9 cellular contexts compared by ENCODE assay signal in the genomic region with DNA sequence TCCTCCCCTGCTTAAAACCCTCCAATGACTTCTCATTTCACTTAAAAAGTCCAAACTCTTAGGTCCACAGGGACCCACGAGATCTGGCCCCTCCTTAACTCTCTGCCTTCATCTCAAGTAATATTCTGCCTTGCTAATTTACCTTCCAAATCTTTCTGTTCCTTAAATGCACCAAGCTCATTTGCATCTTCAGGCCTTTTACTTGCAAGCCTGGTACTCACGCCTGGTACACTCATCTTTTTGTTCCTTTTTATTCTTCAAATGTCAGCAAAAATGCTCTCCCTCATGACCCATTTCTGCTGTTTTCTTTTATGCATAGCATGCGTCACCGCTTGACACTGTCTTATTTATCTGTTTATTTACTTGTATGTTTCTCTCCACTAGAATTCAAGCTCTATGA. TPM values are rescaled to one million over a fixed set of nuclear protein-coding genes. Genes with fewer than 3 reads are reported as not detected.
DNase-seq lines count a peak whose midpoint lies in the region; ATAC-seq, FAIRE-seq and TF ChIP-seq lines count a peak whose summit lies in the region.
"Had no signal": no experiment of that assay in that cellular context is flagged by ENCODE, and none has a peak within 500 bp of the region (broad histone marks: within the 10 kb centered on the region; RNA-seq: fewer than 3 reads in every experiment).

No MANE protein-coding gene starts in this region.

- peak; percentile 93 for FAIRE-seq in GM12892 (lab: Jason Lieb, UNC)

- peaks cover 58% of the 10 kb centered on the region for H3K36me3 Mint-ChIP-seq in activated CD8-positive, alpha-beta T cell treated with anti-CD3 and anti-CD28 coated beads, Interleukin-2, amount 10 ng/mL, durations not matched to agents 7 days and 5 days (ENCODE audit: low read depth)
- H3K36me3 Mint-ChIP-seq in naive thymus-derived CD8-positive, alpha-beta T cell, result peaks cover 9 to 18% (median 16%) of the 10 kb centered on the region in 3 donors
- H3K36me3 Mint-ChIP-seq in WTC11 (peaks cover 6% of the 10 kb centered on the region), chondrocyte (ENCODE audit: low read depth) (peaks cover 2% of the 10 kb centered on the region)

- peak overlapping the region; percentile 73 for H3K27ac Mint-ChIP-seq in activated CD8-positive, alpha-beta T cell treated with anti-CD3 and anti-CD28 coated beads, Interleukin-2, amount 10 ng/mL, durations not matched to agents 7 days and 5 days
- peak overlapping the region; percentile 92 to 100 (median 98) for H3K27ac Mint-ChIP-seq in naive thymus-derived CD8-positive, alpha-beta T cell
- H3K27ac Mint-ChIP-seq in WTC11, result no peak overlapping the region
- no peak overlapping the region for H3K27ac Mint-ChIP-seq in chondrocyte (ENCODE audit: unreplicated experiment)

- peaks cover 65% of the 10 kb centered on the region for H3K4me1 Mint-ChIP-seq in activated CD8-positive, alpha-beta T cell treated with anti-CD3 and anti-CD28 coated beads, Interleukin-2, amount 10 ng/mL, durations not matched to agents 7 days and 5 days (ENCODE audit: low read depth)
- H3K4me1 Mint-ChIP-seq in naive thymus-derived CD8-positive, alpha-beta T cell, result peaks cover 34 to 76% (median 63%) of the 10 kb centered on the region in 4 donors
- H3K4me1 Mint-ChIP-seq in WTC11, result no peaks in the 10 kb centered on the region
- peaks cover 43% of the 10 kb centered on the region for H3K4me1 Mint-ChIP-seq in chondrocyte (ENCODE audit: low read depth)

- peak; percentile 37 for ATAC-seq in GM21390 (IDR thresholded peaks at IDR 0.05; ENCODE audit: unreplicated experiment)
- ATAC-seq in activated CD8-positive, alpha-beta T cell treated with anti-CD3 and anti-CD28 coated beads, Interleukin-2, amount 10 ng/mL, durations not matched to agents 7 days and 5 days, result no peak
- ATAC-seq in naive thymus-derived CD8-positive, alpha-beta T cell, result no peak
- ATAC-seq in WTC11, result no peak
- ATAC-seq in HG02759 (IDR thresholded peaks at IDR 0.05; ENCODE audit: unreplicated experiment), result no peak

- TF ChIP-seq CTCF in WTC11 (IDR thresholded peaks at IDR 0.05) (no peak), chondrocyte (IDR thresholded peaks at IDR 0.05) (no peak)

- H3K4me3 Mint-ChIP-seq in activated CD8-positive, alpha-beta T cell treated with anti-CD3 and anti-CD28 coated beads, Interleukin-2, amount 10 ng/mL, durations not matched to agents 7 days and 5 days, result no peak overlapping the region
- peak overlapping the region in 9 of 10 donors; percentile 61 to 98 (median 91) for H3K4me3 Mint-ChIP-seq in naive thymus-derived CD8-positive, alpha-beta T cell
- no peak overlapping the region for H3K4me3 Mint-ChIP-seq in WTC11
- H3K4me3 Mint-ChIP-seq in chondrocyte (ENCODE audit: unreplicated experiment), result no peak overlapping the region

- POLR2A ChIA-PET in activated CD8-positive, alpha-beta T cell treated with anti-CD3 and anti-CD28 coated beads, Interleukin-2, amount 10 ng/mL, durations not matched to agents 7 days and 5 days (lab: Charles Lee), result interaction anchor here (0.6 to 3.7 kb wide), 6 partner anchors 10 to 536 kb away, joined by 3 to 18 read pairs (median 4); no protein-coding TSS in a partner anchor
- POLR2A ChIA-PET in naive thymus-derived CD8-positive, alpha-beta T cell (lab: Charles Lee), result interaction anchor here (0.7 to 5.0 kb wide), 9 partner anchors 9 to 115 kb away, joined by 3 to 33 read pairs (median 4); no protein-coding TSS in a partner anchor
- POLR2A ChIA-PET in WTC11 (lab: Charles Lee), result interaction anchor here (0.7 kb wide), 1 partner anchor 136 kb away, joined by 5 read pairs; no protein-coding TSS in a partner anchor

- H3K9me3 Mint-ChIP-seq in activated CD8-positive, alpha-beta T cell treated with anti-CD3 and anti-CD28 coated beads, Interleukin-2, amount 10 ng/mL, durations not matched to agents 7 days and 5 days (ENCODE audit: insufficient read depth), result no peaks in the 10 kb centered on the region
- no peaks in the 10 kb centered on the region for H3K9me3 Mint-ChIP-seq in naive thymus-derived CD8-positive, alpha-beta T cell
- H3K9me3 Mint-ChIP-seq in WTC11, result peaks cover 15% of the 10 kb centered on the region
- no peaks in the 10 kb centered on the region for H3K9me3 Mint-ChIP-seq in chondrocyte (ENCODE audit: low read depth)

- no peak for TF ChIP-seq POLR2A in GM12892 (IDR thresholded peaks at IDR 0.05; ENCODE audit: low read depth, low read length)

- no peaks in the 10 kb centered on the region for H3K27me3 Mint-ChIP-seq in activated CD8-positive, alpha-beta T cell treated with anti-CD3 and anti-CD28 coated beads, Interleukin-2, amount 10 ng/mL, durations not matched to agents 7 days and 5 days (ENCODE audit: low read depth)
- no peaks in the 10 kb centered on the region for H3K27me3 Mint-ChIP-seq in naive thymus-derived CD8-positive, alpha-beta T cell
- no peaks in the 10 kb centered on the region for H3K27me3 Mint-ChIP-seq in WTC11 (ENCODE audit: low read depth)
- H3K27me3 Mint-ChIP-seq in chondrocyte (ENCODE audit: low read depth), result no peaks in the 10 kb centered on the region

- CTCF ChIA-PET in activated CD8-positive, alpha-beta T cell treated with anti-CD3 and anti-CD28 coated beads, Interleukin-2, amount 10 ng/mL, durations not matched to agents 7 days and 5 days (lab: Charles Lee), result interaction anchor here (0.9 to 15.5 kb wide), 14 partner anchors 6 to 140 kb away, joined by 3 to 198 read pairs (median 4); no protein-coding TSS in a partner anchor
- CTCF ChIA-PET in WTC11 (lab: Charles Lee), result no interaction called here

- DNase-seq in GM12892 (ENCODE audit: insufficient read length), result no peak
- DNase-seq in activated CD8-positive, alpha-beta T cell treated with anti-CD3 and anti-CD28 coated beads, Interleukin-2, amount 10 ng/mL, durations not matched to agents 7 days and 5 days, result peak; percentile 19
- no peak for DNase-seq in naive thymus-derived CD8-positive, alpha-beta T cell
- no peak for DNase-seq in C1 segment of cervical spinal cord (lab: John Stamatoyannopoulos, UW)
- no peak for DNase-seq in WTC11 (ENCODE audit: low spot score)
- no peak for DNase-seq in chondrocyte (ENCODE audit: low spot score)
- DNase-seq: DMS79 treated with DMSO at 0.1 percent for 48 hours had no signal

TF ChIP-seq in WTC11, 78 proteins besides CTCF, POLR2A, EP300 and RAD21:
- TF ChIP-seq, protein P1, sequence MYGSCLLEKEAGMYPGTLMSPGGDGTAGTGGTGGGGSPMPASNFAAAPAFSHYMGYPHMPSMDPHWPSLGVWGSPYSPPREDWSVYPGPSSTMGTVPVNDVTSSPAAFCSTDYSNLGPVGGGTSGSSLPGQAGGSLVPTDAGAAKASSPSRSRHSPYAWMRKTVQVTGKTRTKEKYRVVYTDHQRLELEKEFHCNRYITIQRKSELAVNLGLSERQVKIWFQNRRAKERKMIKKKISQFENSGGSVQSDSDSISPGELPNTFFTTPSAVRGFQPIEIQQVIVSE (CRISPR knock-in tag; IDR thresholded peaks at IDR 0.05; ENCODE audit: borderline replicate concordance), result no peak

RNA-seq across cellular contexts. Expression of a gene that starts 2.7 kb away (rescaled TPM):
- polyA plus RNA-seq in GM12892 (2012; ENCODE audit: missing spikeins), result 108 TPM
- 100 to 1,000 TPM; 357 to 390 TPM for total RNA-seq in activated CD8-positive, alpha-beta T cell treated with anti-CD3 and anti-CD28 coated beads, Interleukin-2, amount 10 ng/mL, durations not matched to agents 7 days and 5 days
- 100 to 1,000 TPM; 408 to 419 TPM for total RNA-seq in naive thymus-derived CD8-positive, alpha-beta T cell
- polyA plus RNA-seq in naive thymus-derived CD8-positive, alpha-beta T cell, result 100 to 1,000 TPM in 2 of 3 donors, 10 to 100 TPM in 1; 97.5 to 116 (median 103) TPM
- total RNA-seq in WTC11 (2021), result 6.4 to 6.7 TPM (median 6.4 TPM) in 3 replicates
- 60.0 to 68.9 TPM (median 61.8 TPM) in 3 replicates for total RNA-seq in chondrocyte

Comparison
In these comparisons a context has a peak if more than half of its experiments do, and no peak if none do; other contexts are left out.
1. H3K27ac Mint-ChIP-seq: peak in activated CD8-positive, alpha-beta T cell treated with anti-CD3 and anti-CD28 coated beads, Interleukin-2, amount 10 ng/mL, durations not matched to agents 7 days and 5 days (single experiment) and naive thymus-derived CD8-positive, alpha-beta T cell (10 of 10); none in WTC11 (single experiment) and chondrocyte (single experiment).
2. H3K4me3 Mint-ChIP-seq: peak in naive thymus-derived CD8-positive, alpha-beta T cell (9 of 10); none in activated CD8-positive, alpha-beta T cell treated with anti-CD3 and anti-CD28 coated beads, Interleukin-2, amount 10 ng/mL, durations not matched to agents 7 days and 5 days (single experiment), WTC11 (single experiment) and chondrocyte (single experiment).